ENCODE assay signal across 24 cellular contexts in genomic region chrX:135425566-135425965, GRCh38.
"Had no signal": no experiment of that assay in that cellular context is flagged by ENCODE, and none has a peak within 500 bp of the region (broad histone marks: within the 10 kb centered on the region; RNA-seq: fewer than 3 reads in every experiment).

No MANE protein-coding gene starts in this region.

- H3K4me3 ChIP-seq: ascending aorta, gastroesophageal sphincter, left lung, lung, neural progenitor cell, spleen, testis, uterus had no signal

- H3K27me3 ChIP-seq: ascending aorta, testis, uterus had no signal

- H2AFZ ChIP-seq: neural progenitor cell had no signal

- H3K4me1 ChIP-seq: ascending aorta, left lung, neural progenitor cell, testis, uterus had no signal

- H3K9ac ChIP-seq: neural progenitor cell had no signal

- H3K4me2 ChIP-seq: neural progenitor cell had no signal

- DNase-seq: activated CD4-positive, alpha-beta T cell treated with anti-CD3 and anti-CD28 coated beads, Interleukin-2, amount 10 ng/mL, durations not matched to agents 7 days and 5 days; activated CD4-positive, CD25-positive, alpha-beta regulatory T cell treated with anti-CD3 and anti-CD28 coated beads, Interleukin-2, amount 50 U/mL, for 72 hours; activated CD8-positive, alpha-beta memory T cell treated with anti-CD3 and anti-CD28 coated beads, Interleukin-2, amount 10 ng/mL, durations not matched to agents 7 days and 5 days; activated CD8-positive, alpha-beta T cell treated with anti-CD3 and anti-CD28 coated beads for 36 hours; activated gamma-delta T cell; activated T-cell treated with anti-CD3 and anti-CD28 coated beads for 4 hours; effector CD4-positive, alpha-beta T cell; head of caudate nucleus; hypothalamus; islet precursor cell; left lung; naive B cell; spleen; stimulated activated CD4-positive, alpha-beta T cell treated with anti-CD3 and anti-CD28 coated beads, Interleukin-4, amount 100 ng/mL, for 1 hour; stimulated activated naive CD4-positive, alpha-beta T cell; T-cell; testis; trophoblast cell; uterus; WERI-Rb-1 had no signal

- H3K9me3 ChIP-seq: ascending aorta, gastroesophageal sphincter, left lung, spleen, testis, uterus had no signal

- H3K27ac ChIP-seq: ascending aorta, gastroesophageal sphincter, left lung, neural progenitor cell, spleen, testis, uterus, WERI-Rb-1 had no signal

- H3K36me3 ChIP-seq: ascending aorta, gastroesophageal sphincter, left lung, neural progenitor cell, spleen, uterus, WERI-Rb-1 had no signal
